27 cellular contexts compared by ENCODE assay signal in the genomic region with DNA sequence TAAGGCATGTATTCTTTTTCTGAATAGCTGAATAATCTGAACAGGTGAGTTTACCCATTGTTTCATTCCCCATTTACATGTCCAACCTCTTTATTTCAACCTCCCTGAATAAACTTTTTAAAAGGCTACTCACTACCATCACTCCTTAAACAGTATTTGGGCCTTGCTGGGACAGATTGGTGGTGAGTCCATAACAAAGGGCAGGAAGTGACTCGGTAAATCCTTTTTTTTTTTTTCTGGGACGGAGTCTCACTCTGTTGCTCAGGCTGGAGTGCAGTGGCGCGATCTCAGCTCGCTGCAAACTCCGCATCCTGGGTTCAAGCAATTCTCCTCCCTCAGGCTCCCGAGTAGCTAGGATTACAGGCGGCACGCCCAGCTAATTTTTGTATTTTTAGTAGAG.
"Had no signal": no experiment of that assay in that cellular context is flagged by ENCODE, and none has a peak within 500 bp of the region (broad histone marks: within the 10 kb centered on the region; RNA-seq: fewer than 3 reads in every experiment).

No MANE protein-coding gene starts in this region.

- DNase-seq: cortex of kidney; effector memory CD8-positive, alpha-beta T cell; hypothalamus; left ventricle myocardium superior; lower lobe of right lung; mucosa of descending colon; naive B cell; right lobe of liver; small intestine; stimulated activated CD4-positive, alpha-beta T cell treated with anti-CD3 and anti-CD28 coated beads, Interleukin-12 subunit alpha, Interleukin-12 subunit beta, amount 100 ng/mL, for 4 hours; stimulated activated CD4-positive, alpha-beta T cell treated with anti-CD3 and anti-CD28 coated beads, Interleukin-1b, Interleukin-23, amount 100 ng/mL, for 48 hours; stimulated activated CD4-positive, alpha-beta T cell treated with anti-CD3 and anti-CD28 coated beads, Interleukin-4, amount 100 ng/mL, for 24 hours; stimulated activated naive CD4-positive, alpha-beta T cell treated with Interleukin-2 at 50 U/mL for 16 hours; stomach; thyroid gland had no signal

- H3K27me3 Mint-ChIP-seq: effector memory CD8-positive, alpha-beta T cell; memory B cell; naive B cell; progenitor cell of endocrine pancreas; type B pancreatic cell had no signal

- H3K9me3 Mint-ChIP-seq: effector memory CD8-positive, alpha-beta T cell; memory B cell; mesothelial cell of epicardium; naive B cell; natural killer cell treated with Interleukin-12 subunit alpha and Interleukin-12 subunit beta and Interleukin-15 and Interleukin-18, amount 100 ng/mL, for 72 hours; neural crest cell; stimulated activated effector memory CD8-positive, alpha-beta T cell treated with anti-CD3 and anti-CD28 coated beads, Interleukin-12 subunit alpha, Interleukin-12 subunit beta, amount 100 ng/mL, for 72 hours; type B pancreatic cell had no signal

- H3K27ac Mint-ChIP-seq: effector memory CD8-positive, alpha-beta T cell; memory B cell; mesothelial cell of epicardium; naive B cell; natural killer cell treated with Interleukin-12 subunit alpha and Interleukin-12 subunit beta and Interleukin-15 and Interleukin-18, amount 100 ng/mL, for 72 hours; progenitor cell of endocrine pancreas; stimulated activated effector memory CD8-positive, alpha-beta T cell treated with anti-CD3 and anti-CD28 coated beads, Interleukin-12 subunit alpha, Interleukin-12 subunit beta, amount 100 ng/mL, for 72 hours; type B pancreatic cell had no signal

- H3K27ac ChIP-seq: lower lobe of right lung, neutrophil, parathyroid adenoma, right lobe of liver, stomach, thyroid gland had no signal

- H3K79me2 ChIP-seq: parathyroid adenoma had no signal

- H3K36me3 Mint-ChIP-seq: memory B cell; mesothelial cell of epicardium; natural killer cell treated with Interleukin-12 subunit alpha and Interleukin-12 subunit beta and Interleukin-15 and Interleukin-18, amount 100 ng/mL, for 72 hours; stimulated activated effector memory CD8-positive, alpha-beta T cell treated with anti-CD3 and anti-CD28 coated beads, Interleukin-12 subunit alpha, Interleukin-12 subunit beta, amount 100 ng/mL, for 72 hours; type B pancreatic cell had no signal

- H3K27me3 ChIP-seq: right lobe of liver, stomach, thyroid gland had no signal

- H3K4me1 Mint-ChIP-seq: memory B cell; naive B cell; stimulated activated effector memory CD8-positive, alpha-beta T cell treated with anti-CD3 and anti-CD28 coated beads, Interleukin-12 subunit alpha, Interleukin-12 subunit beta, amount 100 ng/mL, for 72 hours had no signal

- H3K36me3 ChIP-seq: lower lobe of right lung, neutrophil, right lobe of liver, stomach, thyroid gland had no signal

- H3K4me1 ChIP-seq: lower lobe of right lung, parathyroid adenoma, right lobe of liver, stomach had no signal

- H3K4me3 ChIP-seq: lower lobe of right lung, mucosa of descending colon, right lobe of liver, stomach, thyroid gland had no signal

- H3K9me3 ChIP-seq: lower lobe of right lung, mucosa of descending colon, neutrophil, right lobe of liver, stomach, thyroid gland had no signal

- FAIRE-seq: endometrium, frontal cortex, keratinocyte, small intestine had no signal

- H3K9ac ChIP-seq: parathyroid adenoma had no signal

- H3K4me3 Mint-ChIP-seq: effector memory CD8-positive, alpha-beta T cell; memory B cell; mesothelial cell of epicardium; naive B cell; natural killer cell treated with Interleukin-12 subunit alpha and Interleukin-12 subunit beta and Interleukin-15 and Interleukin-18, amount 100 ng/mL, for 72 hours; neural crest cell; stimulated activated effector memory CD8-positive, alpha-beta T cell treated with anti-CD3 and anti-CD28 coated beads, Interleukin-12 subunit alpha, Interleukin-12 subunit beta, amount 100 ng/mL, for 72 hours; type B pancreatic cell had no signal

- H2AFZ ChIP-seq: parathyroid adenoma had no signal
